Comparison of ENCODE assay signal across 1 cellular context in the genomic region with DNA sequence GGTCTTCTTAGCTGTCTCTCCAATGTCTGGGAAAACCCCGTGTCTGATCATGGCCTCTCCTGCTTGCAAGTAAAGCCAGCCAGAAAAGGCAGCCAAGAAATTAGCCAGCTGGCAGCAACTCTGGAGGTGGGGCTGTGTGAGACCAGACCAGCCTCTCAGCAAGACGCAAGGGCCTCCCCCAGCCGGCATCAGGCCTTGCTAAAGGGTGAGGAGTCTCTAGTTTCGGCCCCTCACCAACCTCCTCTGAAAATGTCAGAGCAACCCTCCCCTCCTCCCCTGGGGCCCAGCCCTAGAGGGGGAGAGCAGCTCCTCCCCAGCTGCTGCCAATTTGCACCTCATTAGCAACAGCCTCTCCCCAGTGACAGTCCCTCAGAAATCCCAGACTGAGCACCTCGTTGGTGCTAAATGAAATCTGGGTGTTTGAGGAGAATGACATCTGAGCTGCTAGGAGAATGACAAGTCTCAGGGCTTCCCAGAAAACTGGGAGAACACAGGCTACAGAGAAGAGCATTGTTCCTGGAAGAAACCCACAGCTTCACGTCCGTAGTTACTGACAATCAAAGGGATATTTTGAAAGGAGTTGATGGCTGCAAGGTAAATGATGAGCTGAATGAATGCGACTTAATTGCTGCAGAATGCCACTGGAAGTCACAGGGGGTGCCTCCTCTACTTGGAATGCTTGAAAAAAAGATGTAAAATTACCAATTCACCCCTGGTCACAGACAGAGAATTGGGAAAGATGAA.
A peak's percentile ranks its signal among the peaks of the same experiment; 100 is the strongest.
TF ChIP-seq lines count a peak whose summit lies in the region.

No MANE protein-coding gene starts in this region.

TF ChIP-seq in WTC11, 78 proteins besides CTCF, POLR2A, EP300 and RAD21 (continued from another document):
- TF ChIP-seq, protein P1, sequence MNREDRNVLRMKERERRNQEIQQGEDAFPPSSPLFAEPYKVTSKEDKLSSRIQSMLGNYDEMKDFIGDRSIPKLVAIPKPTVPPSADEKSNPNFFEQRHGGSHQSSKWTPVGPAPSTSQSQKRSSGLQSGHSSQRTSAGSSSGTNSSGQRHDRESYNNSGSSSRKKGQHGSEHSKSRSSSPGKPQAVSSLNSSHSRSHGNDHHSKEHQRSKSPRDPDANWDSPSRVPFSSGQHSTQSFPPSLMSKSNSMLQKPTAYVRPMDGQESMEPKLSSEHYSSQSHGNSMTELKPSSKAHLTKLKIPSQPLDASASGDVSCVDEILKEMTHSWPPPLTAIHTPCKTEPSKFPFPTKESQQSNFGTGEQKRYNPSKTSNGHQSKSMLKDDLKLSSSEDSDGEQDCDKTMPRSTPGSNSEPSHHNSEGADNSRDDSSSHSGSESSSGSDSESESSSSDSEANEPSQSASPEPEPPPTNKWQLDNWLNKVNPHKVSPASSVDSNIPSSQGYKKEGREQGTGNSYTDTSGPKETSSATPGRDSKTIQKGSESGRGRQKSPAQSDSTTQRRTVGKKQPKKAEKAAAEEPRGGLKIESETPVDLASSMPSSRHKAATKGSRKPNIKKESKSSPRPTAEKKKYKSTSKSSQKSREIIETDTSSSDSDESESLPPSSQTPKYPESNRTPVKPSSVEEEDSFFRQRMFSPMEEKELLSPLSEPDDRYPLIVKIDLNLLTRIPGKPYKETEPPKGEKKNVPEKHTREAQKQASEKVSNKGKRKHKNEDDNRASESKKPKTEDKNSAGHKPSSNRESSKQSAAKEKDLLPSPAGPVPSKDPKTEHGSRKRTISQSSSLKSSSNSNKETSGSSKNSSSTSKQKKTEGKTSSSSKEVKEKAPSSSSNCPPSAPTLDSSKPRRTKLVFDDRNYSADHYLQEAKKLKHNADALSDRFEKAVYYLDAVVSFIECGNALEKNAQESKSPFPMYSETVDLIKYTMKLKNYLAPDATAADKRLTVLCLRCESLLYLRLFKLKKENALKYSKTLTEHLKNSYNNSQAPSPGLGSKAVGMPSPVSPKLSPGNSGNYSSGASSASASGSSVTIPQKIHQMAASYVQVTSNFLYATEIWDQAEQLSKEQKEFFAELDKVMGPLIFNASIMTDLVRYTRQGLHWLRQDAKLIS (CRISPR knock-in tag; IDR thresholded peaks at IDR 0.05; ENCODE audit: borderline replicate concordance), result no peak
- TF ChIP-seq CREB1 (CRISPR knock-in tag; IDR thresholded peaks at IDR 0.05) (0 out of 2 replicates have a peak, but pooled peaks have one; percentile 28), HMGA2 (CRISPR knock-in tag; IDR thresholded peaks at IDR 0.05) (no peak), RELA (CRISPR knock-in tag; IDR thresholded peaks at IDR 0.05; ENCODE audit: borderline replicate concordance) (no peak), NFE2L1 (CRISPR knock-in tag; IDR thresholded peaks at IDR 0.05) (no peak), CBFB (CRISPR knock-in tag; IDR thresholded peaks at IDR 0.05; ENCODE audit: low read depth) (no peak), TEAD1 (CRISPR knock-in tag; IDR thresholded peaks at IDR 0.05) (peak; percentile 38; the same call in 1 of the 2 replicates), NR1H2 (CRISPR knock-in tag; IDR thresholded peaks at IDR 0.05) (no peak), PRRX2 (CRISPR knock-in tag; IDR thresholded peaks at IDR 0.05) (no peak)
- TF ChIP-seq, protein P2, sequence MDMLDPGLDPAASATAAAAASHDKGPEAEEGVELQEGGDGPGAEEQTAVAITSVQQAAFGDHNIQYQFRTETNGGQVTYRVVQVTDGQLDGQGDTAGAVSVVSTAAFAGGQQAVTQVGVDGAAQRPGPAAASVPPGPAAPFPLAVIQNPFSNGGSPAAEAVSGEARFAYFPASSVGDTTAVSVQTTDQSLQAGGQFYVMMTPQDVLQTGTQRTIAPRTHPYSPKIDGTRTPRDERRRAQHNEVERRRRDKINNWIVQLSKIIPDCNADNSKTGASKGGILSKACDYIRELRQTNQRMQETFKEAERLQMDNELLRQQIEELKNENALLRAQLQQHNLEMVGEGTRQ (CRISPR knock-in tag; IDR thresholded peaks at IDR 0.05), result no peak
- TF ChIP-seq, protein P3, sequence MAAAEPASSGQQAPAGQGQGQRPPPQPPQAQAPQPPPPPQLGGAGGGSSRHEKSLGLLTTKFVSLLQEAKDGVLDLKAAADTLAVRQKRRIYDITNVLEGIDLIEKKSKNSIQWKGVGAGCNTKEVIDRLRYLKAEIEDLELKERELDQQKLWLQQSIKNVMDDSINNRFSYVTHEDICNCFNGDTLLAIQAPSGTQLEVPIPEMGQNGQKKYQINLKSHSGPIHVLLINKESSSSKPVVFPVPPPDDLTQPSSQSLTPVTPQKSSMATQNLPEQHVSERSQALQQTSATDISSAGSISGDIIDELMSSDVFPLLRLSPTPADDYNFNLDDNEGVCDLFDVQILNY (CRISPR knock-in tag; IDR thresholded peaks at IDR 0.05), result no peak
- TF ChIP-seq, protein P4, sequence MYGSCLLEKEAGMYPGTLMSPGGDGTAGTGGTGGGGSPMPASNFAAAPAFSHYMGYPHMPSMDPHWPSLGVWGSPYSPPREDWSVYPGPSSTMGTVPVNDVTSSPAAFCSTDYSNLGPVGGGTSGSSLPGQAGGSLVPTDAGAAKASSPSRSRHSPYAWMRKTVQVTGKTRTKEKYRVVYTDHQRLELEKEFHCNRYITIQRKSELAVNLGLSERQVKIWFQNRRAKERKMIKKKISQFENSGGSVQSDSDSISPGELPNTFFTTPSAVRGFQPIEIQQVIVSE (CRISPR knock-in tag; IDR thresholded peaks at IDR 0.05; ENCODE audit: borderline replicate concordance), result no peak
- TF ChIP-seq, protein P5, sequence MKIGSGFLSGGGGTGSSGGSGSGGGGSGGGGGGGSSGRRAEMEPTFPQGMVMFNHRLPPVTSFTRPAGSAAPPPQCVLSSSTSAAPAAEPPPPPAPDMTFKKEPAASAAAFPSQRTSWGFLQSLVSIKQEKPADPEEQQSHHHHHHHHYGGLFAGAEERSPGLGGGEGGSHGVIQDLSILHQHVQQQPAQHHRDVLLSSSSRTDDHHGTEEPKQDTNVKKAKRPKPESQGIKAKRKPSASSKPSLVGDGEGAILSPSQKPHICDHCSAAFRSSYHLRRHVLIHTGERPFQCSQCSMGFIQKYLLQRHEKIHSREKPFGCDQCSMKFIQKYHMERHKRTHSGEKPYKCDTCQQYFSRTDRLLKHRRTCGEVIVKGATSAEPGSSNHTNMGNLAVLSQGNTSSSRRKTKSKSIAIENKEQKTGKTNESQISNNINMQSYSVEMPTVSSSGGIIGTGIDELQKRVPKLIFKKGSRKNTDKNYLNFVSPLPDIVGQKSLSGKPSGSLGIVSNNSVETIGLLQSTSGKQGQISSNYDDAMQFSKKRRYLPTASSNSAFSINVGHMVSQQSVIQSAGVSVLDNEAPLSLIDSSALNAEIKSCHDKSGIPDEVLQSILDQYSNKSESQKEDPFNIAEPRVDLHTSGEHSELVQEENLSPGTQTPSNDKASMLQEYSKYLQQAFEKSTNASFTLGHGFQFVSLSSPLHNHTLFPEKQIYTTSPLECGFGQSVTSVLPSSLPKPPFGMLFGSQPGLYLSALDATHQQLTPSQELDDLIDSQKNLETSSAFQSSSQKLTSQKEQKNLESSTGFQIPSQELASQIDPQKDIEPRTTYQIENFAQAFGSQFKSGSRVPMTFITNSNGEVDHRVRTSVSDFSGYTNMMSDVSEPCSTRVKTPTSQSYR (CRISPR knock-in tag; IDR thresholded peaks at IDR 0.05), result 0 out of 2 replicates have a peak, but pooled peaks have one; percentile 34
- TF ChIP-seq, protein P6, sequence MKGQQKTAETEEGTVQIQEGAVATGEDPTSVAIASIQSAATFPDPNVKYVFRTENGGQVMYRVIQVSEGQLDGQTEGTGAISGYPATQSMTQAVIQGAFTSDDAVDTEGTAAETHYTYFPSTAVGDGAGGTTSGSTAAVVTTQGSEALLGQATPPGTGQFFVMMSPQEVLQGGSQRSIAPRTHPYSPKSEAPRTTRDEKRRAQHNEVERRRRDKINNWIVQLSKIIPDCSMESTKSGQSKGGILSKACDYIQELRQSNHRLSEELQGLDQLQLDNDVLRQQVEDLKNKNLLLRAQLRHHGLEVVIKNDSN (CRISPR knock-in tag; IDR thresholded peaks at IDR 0.05), result no peak
TF ChIP-seq in WTC11: peak in this region for 5.
